ENCODE assay signal across 12 cellular contexts in the genomic region with DNA sequence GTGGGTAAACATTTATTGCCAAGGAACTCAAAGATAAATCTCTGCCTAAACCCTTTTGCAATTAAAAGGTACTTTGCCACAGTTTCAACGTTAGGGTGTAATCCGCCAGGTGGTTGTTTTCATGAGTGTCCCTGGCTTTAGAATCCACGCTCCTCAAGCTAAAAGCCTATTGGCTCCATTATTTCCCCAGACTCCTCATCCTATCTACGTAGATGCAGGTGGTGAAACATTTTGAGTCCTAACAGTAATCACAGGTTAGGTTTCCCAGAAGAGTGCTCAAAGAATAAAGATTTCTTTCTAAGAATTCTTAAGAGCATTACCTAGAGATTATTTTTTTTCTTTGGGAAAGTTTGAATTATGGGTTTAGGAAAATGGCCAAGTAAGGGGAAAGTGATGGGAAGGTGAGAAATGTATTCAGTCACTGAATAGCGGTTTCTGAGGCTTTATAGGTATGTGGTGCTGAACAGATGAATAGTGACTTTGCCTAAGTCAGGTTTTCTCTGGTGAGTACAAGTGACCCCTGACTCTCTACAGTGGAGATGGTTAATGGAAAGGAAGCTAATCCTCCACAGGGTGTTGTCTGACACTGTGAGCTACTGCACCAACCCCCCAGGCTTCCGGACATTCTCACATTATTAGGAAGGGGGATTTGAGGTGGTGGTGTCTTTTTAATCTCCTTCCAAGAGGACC.
DNase-seq lines count a peak whose midpoint lies in the region; ATAC-seq and TF ChIP-seq lines count a peak whose summit lies in the region.
"Had no signal": no experiment of that assay in that cellular context is flagged by ENCODE, and none has a peak within 500 bp of the region (broad histone marks: within the 10 kb centered on the region; RNA-seq: fewer than 3 reads in every experiment).

No MANE protein-coding gene starts in this region.

- TF ChIP-seq POLR2A in body of pancreas (IDR thresholded peaks at IDR 0.05), result no peak

- H3K27ac ChIP-seq in body of pancreas (peak overlapping the region in 3 of 4 donors; percentile 69 to 84 (median 74)), muscle layer of colon (ENCODE audit: low read depth, low read length) (peak overlapping the region; percentile 74), upper lobe of right lung (peak overlapping the region; percentile 84)

- DNase-seq in SHP77 treated with DMSO at 0.1 percent for 48 hours (lab: John Stamatoyannopoulos, UW) (peak; percentile 22), SHP77 (lab: John Stamatoyannopoulos, UW) (no peak), body of pancreas (no peak), upper lobe of right lung (no peak), foreskin fibroblast (no peak)
- no peak for DNase-seq in activated CD4-positive, CD25-positive, alpha-beta regulatory T cell treated with anti-CD3 and anti-CD28 coated beads, Interleukin-2, amount 50 U/mL, for 72 hours
- DNase-seq: activated CD4-positive, alpha-beta T cell treated with anti-CD3 and anti-CD28 coated beads, Interleukin-2, amount 10 ng/mL, durations not matched to agents 24 days and 14 days; naive thymus-derived CD4-positive, alpha-beta T cell; NCI-H524 treated with DMSO at 0.1 percent for 48 hours had no signal

- no peaks in the 10 kb centered on the region for H3K9me3 ChIP-seq in body of pancreas
- no peaks in the 10 kb centered on the region for H3K9me3 ChIP-seq in muscle layer of colon (ENCODE audit: low read length)
- no peaks in the 10 kb centered on the region for H3K9me3 ChIP-seq in upper lobe of right lung

- ATAC-seq in body of pancreas, result no peak
- peak; percentile 21 for ATAC-seq in upper lobe of right lung
- no peak for ATAC-seq in GM19463 (IDR thresholded peaks at IDR 0.05; ENCODE audit: unreplicated experiment)
- ATAC-seq: naive thymus-derived CD4-positive, alpha-beta T cell had no signal

- intact Hi-C loops in body of pancreas (cut with DNase I), result no loop called here
- intact Hi-C loops in upper lobe of right lung (cut with DNase I), result no loop called here

- peaks cover 23% of the 10 kb centered on the region for H3K4me1 ChIP-seq in body of pancreas
- peaks cover 37% of the 10 kb centered on the region for H3K4me1 ChIP-seq in muscle layer of colon (ENCODE audit: insufficient read depth, low read length)
- peaks cover 27% of the 10 kb centered on the region for H3K4me1 ChIP-seq in upper lobe of right lung

- WGBS in body of pancreas, 2 donors, result 55 to 70% methylated on average over 6 of the region's 6 CpGs

- no peak overlapping the region for H3K9ac ChIP-seq in muscle layer of colon (ENCODE audit: low read length)

- TF ChIP-seq CTCF in body of pancreas (IDR thresholded peaks at IDR 0.05), result no peak
- no peak for TF ChIP-seq CTCF in upper lobe of right lung (IDR thresholded peaks at IDR 0.05)
- no peak for TF ChIP-seq CTCF in foreskin fibroblast (IDR thresholded peaks at IDR 0.05; ENCODE audit: low read depth, low read length)

- no peaks in the 10 kb centered on the region for H3K36me3 ChIP-seq in body of pancreas (replicated peaks in 1 of 2; ENCODE audit: insufficient read depth in 1 of 2, low read depth in 2 of 2)
- H3K36me3 ChIP-seq in muscle layer of colon (ENCODE audit: insufficient read depth, low read length), result no peaks in the 10 kb centered on the region
- H3K36me3 ChIP-seq in upper lobe of right lung, result peaks cover 12% of the 10 kb centered on the region

- H3K4me3 ChIP-seq in body of pancreas (no peak overlapping the region), muscle layer of colon (ENCODE audit: low read depth in 1 of 2, low read length in 2 of 2) (no peak overlapping the region), upper lobe of right lung (no peak overlapping the region), foreskin fibroblast (ENCODE audit: low read depth in 1 of 2, low read length in 2 of 2) (no peak overlapping the region)

- H3K27me3 ChIP-seq in body of pancreas, result no peaks in the 10 kb centered on the region
- no peaks in the 10 kb centered on the region for H3K27me3 ChIP-seq in muscle layer of colon (ENCODE audit: control insufficient read depth in 1 of 2, insufficient read depth in 2 of 2, low read length in 2 of 2)
- H3K27me3 ChIP-seq in upper lobe of right lung, result no peaks in the 10 kb centered on the region
- H3K27me3 ChIP-seq: dorsolateral prefrontal cortex had no signal
